ENCODE assay signal across 1 cellular context in the genomic region with DNA sequence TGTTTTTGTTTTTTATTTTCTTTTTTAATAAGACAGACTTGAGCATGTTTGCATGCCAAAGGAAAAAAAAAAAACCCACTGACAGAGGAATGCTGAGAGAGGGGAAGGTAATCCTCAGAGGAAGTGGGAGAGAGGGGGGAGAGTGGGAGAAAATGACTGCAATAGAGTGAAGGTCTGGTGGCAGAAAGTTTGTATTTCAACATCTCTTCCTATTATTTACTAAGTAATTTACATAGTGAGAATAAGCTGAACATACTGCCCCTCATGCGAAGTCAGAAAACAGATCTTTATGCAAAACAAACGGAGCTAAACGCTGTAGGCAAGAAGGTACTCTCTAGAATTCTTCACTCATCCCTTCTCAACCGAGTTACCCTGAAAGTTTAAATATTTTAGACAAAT.
TF ChIP-seq lines count a peak whose summit lies in the region.

No MANE protein-coding gene starts in this region.

TF ChIP-seq in SK-N-SH, 30 proteins besides CTCF, POLR2A, EP300 and RAD21:
- TF ChIP-seq YY1 (IDR thresholded peaks at IDR 0.05; ENCODE audit: low read depth): no peak
- TF ChIP-seq, protein P1, sequence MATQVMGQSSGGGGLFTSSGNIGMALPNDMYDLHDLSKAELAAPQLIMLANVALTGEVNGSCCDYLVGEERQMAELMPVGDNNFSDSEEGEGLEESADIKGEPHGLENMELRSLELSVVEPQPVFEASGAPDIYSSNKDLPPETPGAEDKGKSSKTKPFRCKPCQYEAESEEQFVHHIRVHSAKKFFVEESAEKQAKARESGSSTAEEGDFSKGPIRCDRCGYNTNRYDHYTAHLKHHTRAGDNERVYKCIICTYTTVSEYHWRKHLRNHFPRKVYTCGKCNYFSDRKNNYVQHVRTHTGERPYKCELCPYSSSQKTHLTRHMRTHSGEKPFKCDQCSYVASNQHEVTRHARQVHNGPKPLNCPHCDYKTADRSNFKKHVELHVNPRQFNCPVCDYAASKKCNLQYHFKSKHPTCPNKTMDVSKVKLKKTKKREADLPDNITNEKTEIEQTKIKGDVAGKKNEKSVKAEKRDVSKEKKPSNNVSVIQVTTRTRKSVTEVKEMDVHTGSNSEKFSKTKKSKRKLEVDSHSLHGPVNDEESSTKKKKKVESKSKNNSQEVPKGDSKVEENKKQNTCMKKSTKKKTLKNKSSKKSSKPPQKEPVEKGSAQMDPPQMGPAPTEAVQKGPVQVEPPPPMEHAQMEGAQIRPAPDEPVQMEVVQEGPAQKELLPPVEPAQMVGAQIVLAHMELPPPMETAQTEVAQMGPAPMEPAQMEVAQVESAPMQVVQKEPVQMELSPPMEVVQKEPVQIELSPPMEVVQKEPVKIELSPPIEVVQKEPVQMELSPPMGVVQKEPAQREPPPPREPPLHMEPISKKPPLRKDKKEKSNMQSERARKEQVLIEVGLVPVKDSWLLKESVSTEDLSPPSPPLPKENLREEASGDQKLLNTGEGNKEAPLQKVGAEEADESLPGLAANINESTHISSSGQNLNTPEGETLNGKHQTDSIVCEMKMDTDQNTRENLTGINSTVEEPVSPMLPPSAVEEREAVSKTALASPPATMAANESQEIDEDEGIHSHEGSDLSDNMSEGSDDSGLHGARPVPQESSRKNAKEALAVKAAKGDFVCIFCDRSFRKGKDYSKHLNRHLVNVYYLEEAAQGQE (IDR thresholded peaks at IDR 0.05; ENCODE audit: low read depth, low read length): no peak
- no peak for TF ChIP-seq RFX5 (IDR thresholded peaks at IDR 0.05; ENCODE audit: low read length)
- TF ChIP-seq ELF1 (IDR thresholded peaks at IDR 0.05): no peak
- TF ChIP-seq, protein P2, sequence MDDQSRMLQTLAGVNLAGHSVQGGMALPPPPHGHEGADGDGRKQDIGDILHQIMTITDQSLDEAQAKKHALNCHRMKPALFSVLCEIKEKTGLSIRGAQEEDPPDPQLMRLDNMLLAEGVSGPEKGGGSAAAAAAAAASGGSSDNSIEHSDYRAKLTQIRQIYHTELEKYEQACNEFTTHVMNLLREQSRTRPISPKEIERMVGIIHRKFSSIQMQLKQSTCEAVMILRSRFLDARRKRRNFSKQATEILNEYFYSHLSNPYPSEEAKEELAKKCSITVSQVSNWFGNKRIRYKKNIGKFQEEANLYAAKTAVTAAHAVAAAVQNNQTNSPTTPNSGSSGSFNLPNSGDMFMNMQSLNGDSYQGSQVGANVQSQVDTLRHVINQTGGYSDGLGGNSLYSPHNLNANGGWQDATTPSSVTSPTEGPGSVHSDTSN (IDR thresholded peaks at IDR 0.05): no peak
- TF ChIP-seq, protein P3, sequence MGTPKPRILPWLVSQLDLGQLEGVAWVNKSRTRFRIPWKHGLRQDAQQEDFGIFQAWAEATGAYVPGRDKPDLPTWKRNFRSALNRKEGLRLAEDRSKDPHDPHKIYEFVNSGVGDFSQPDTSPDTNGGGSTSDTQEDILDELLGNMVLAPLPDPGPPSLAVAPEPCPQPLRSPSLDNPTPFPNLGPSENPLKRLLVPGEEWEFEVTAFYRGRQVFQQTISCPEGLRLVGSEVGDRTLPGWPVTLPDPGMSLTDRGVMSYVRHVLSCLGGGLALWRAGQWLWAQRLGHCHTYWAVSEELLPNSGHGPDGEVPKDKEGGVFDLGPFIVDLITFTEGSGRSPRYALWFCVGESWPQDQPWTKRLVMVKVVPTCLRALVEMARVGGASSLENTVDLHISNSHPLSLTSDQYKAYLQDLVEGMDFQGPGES (IDR thresholded peaks at IDR 0.05; ENCODE audit: low read depth, low read length): no peak
- TF ChIP-seq MEF2A (IDR thresholded peaks at IDR 0.05; ENCODE audit: borderline replicate concordance, low read depth): no peak
- TF ChIP-seq NFIC (IDR thresholded peaks at IDR 0.05; ENCODE audit: borderline replicate concordance): no peak
- TF ChIP-seq GATA2 (CRISPR knock-in tag; IDR thresholded peaks at IDR 0.05): no peak
- no peak for TF ChIP-seq MXI1 (IDR thresholded peaks at IDR 0.05; ENCODE audit: low read depth, low read length)
- TF ChIP-seq, protein P4, sequence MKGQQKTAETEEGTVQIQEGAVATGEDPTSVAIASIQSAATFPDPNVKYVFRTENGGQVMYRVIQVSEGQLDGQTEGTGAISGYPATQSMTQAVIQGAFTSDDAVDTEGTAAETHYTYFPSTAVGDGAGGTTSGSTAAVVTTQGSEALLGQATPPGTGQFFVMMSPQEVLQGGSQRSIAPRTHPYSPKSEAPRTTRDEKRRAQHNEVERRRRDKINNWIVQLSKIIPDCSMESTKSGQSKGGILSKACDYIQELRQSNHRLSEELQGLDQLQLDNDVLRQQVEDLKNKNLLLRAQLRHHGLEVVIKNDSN (IDR thresholded peaks at IDR 0.05; ENCODE audit: borderline replicate concordance, low read depth): no peak
- TF ChIP-seq GABPA (IDR thresholded peaks at IDR 0.05; ENCODE audit: low read depth): no peak
- TF ChIP-seq TCF12 (IDR thresholded peaks at IDR 0.05): no peak
- no peak for TF ChIP-seq FOXM1 (IDR thresholded peaks at IDR 0.05; ENCODE audit: low read depth)
- TF ChIP-seq CHD2 (IDR thresholded peaks at IDR 0.05; ENCODE audit: low read length, partially characterized antibody): no peak
- TF ChIP-seq RCOR1 (IDR thresholded peaks at IDR 0.05; ENCODE audit: low read length): no peak
- TF ChIP-seq FOXJ3 (CRISPR knock-in tag; IDR thresholded peaks at IDR 0.05): no peak
- no peak for TF ChIP-seq TAF1 (IDR thresholded peaks at IDR 0.05; ENCODE audit: borderline replicate concordance, low read depth, low read length)
TF ChIP-seq in SK-N-SH: peak in this region for 0.
